8 cellular contexts compared by ENCODE assay signal in the genomic region with DNA sequence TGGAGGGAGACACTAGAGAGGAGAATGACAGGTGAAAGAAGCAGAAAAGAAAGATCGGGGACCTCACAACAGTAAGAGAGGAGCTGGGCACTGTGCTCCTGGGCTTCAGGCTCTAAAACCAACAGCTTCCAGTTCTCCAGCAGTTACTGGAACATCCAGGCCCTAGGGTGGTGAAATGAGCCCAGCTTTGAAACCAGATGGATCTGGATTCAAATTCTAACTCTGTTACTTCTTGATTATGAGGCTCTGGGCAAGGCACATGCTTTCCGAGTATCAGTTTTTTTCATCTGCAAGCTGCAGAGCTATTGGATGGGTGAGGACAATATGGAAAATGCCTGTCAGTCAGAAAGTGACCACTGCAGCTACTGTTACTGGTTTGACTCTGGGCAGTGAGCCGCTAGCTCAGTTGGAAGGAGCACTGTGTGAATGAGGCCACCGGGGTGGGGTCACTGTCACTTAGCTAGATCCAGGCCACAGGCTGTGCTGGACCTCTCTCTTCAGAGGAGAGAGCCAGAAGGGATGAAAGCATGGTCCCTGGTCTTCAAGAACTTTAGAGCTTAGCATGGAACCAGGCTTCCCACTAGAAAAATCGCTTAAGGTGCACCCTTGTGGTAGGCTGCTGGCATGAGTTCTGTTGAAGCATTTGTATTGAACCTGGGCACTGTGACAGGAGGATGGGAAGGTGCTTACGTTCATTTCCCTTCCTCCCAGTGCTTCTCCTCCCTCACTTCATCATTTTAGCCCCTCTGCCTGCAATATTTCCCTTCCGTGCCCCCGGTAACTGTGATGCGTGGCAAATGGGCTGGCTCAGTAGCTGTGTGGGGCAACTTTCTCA. TPM values are rescaled to one million over a fixed set of nuclear protein-coding genes. Genes with fewer than 3 reads are reported as not detected.
DNase-seq lines count a peak whose midpoint lies in the region; ATAC-seq, FAIRE-seq and TF ChIP-seq lines count a peak whose summit lies in the region.

No MANE protein-coding gene starts in this region.

- H3K4me1 ChIP-seq in OCI-LY7 (ENCODE audit: insufficient read depth, low read length, poor library complexity, severe bottlenecking) (peaks cover 92% of the 10 kb centered on the region), esophagus squamous epithelium (peaks cover 6 to 80% (median 13%) of the 10 kb centered on the region in 3 donors), sigmoid colon (peaks cover 0 to 89% (median 86%) of the 10 kb centered on the region in 4 donors)

- peak overlapping the region; percentile 99 for H3K27ac ChIP-seq in OCI-LY7 (ENCODE audit: low read depth, low read length, poor library complexity, severe bottlenecking)
- peak overlapping the region; percentile 76 to 94 (median 90) for H3K27ac ChIP-seq in esophagus squamous epithelium
- H3K27ac ChIP-seq in sigmoid colon = peak overlapping the region; percentile 98 to 100 (median 99)

- CTCF ChIA-PET in OCI-LY7 (lab: Charles Lee; ENCODE audit: unreplicated experiment) = interaction anchor here (0.6 to 1.7 kb wide), 2 partner anchors 74 to 89 kb away, joined by 3 to 6 read pairs; no protein-coding TSS in a partner anchor

- BruUV-seq in OCI-LY7 (replicated peaks; lab: Mats Ljungman, UMichigan) = no TSS peak

- peak; percentile 34 for DNase-seq in NCI-H1105 treated with DMSO at 0.1 percent for 48 hours (lab: John Stamatoyannopoulos, UW)
- DNase-seq in NCI-H1105 (lab: John Stamatoyannopoulos, UW) = no peak
- DNase-seq in OCI-LY7 (ENCODE audit: low spot score) = peak; percentile 70
- no peak for DNase-seq in esophagus squamous epithelium (lab: John Stamatoyannopoulos, UW)
- DNase-seq in sigmoid colon = no peak
- DNase-seq in D721Med (ENCODE audit: insufficient read length, low spot score) = no peak
- no peak for DNase-seq in NCI-H187 (lab: John Stamatoyannopoulos, UW)

- peak overlapping the region; percentile 94 for H3K4me2 ChIP-seq in OCI-LY7 (ENCODE audit: low read length)

- H2AFZ ChIP-seq in OCI-LY7 (ENCODE audit: low read length) = peak overlapping the region; percentile 78; the same call in 1 of the 2 replicates

- H3K79me2 ChIP-seq in OCI-LY7 (ENCODE audit: insufficient read depth, low read depth, low read length) = peaks cover 8% of the 10 kb centered on the region; the same call in 1 of the 2 replicates

- WGBS in esophagus squamous epithelium, 2 donors = 55 to 76% methylated on average over 8 to 9 of the region's 9 CpGs
- WGBS in sigmoid colon, 2 donors = 67 to 77% methylated on average over 9 of the region's 9 CpGs

- TF ChIP-seq CTCF in OCI-LY7 (conservative IDR thresholded peaks at IDR 0.05; ENCODE audit: low read length) (peak; percentile 70), esophagus squamous epithelium (IDR thresholded peaks at IDR 0.05) (no peak), sigmoid colon (IDR thresholded peaks at IDR 0.05) (no peak), D721Med (IDR thresholded peaks at IDR 0.05; ENCODE audit: insufficient read depth, missing control alignments) (no peak)

- intact Hi-C loops in OCI-LY7 (cut with micrococcal nuclease; ENCODE audit: unreplicated experiment) = loop anchor here (2.0 to 10.0 kb wide), 3 partner anchors 75 to 277 kb away; a partner anchor contains a TSS
- intact Hi-C loops in esophagus squamous epithelium (cut with DNase I) = no loop called here
- intact Hi-C loops in sigmoid colon (cut with DNase I) = loop anchor here (1.0 to 5.0 kb wide), 2 partner anchors 10 to 120 kb away; a partner anchor contains a TSS

- H3K9me3 ChIP-seq in OCI-LY7 (ENCODE audit: low read length) (no peaks in the 10 kb centered on the region), esophagus squamous epithelium (no peaks in the 10 kb centered on the region), sigmoid colon (no peaks in the 10 kb centered on the region)

- no peak for TF ChIP-seq EP300 in sigmoid colon (IDR thresholded peaks at IDR 0.05)

- FAIRE-seq in D721Med (lab: Jason Lieb, UNC) = no peak

- H3K4me3 ChIP-seq in OCI-LY7 (ENCODE audit: low read depth, low read length, poor library complexity, severe bottlenecking) = peak overlapping the region; percentile 58
- peak overlapping the region in 3 of 4 donors; percentile 42 to 48 (median 45) for H3K4me3 ChIP-seq in esophagus squamous epithelium
- H3K4me3 ChIP-seq in sigmoid colon = peak overlapping the region in 3 of 4 donors; percentile 33 to 38 (median 36)

- H3K9me2 ChIP-seq in OCI-LY7 (ENCODE audit: insufficient read depth, low read length) = no peaks in the 10 kb centered on the region

- H3K36me3 ChIP-seq in OCI-LY7 (ENCODE audit: insufficient read depth, low read length) = peaks cover 36% of the 10 kb centered on the region
- peaks cover 0 to 22% (median 0%) of the 10 kb centered on the region in 3 donors for H3K36me3 ChIP-seq in esophagus squamous epithelium
- peaks cover 13 to 31% (median 19%) of the 10 kb centered on the region in 4 donors for H3K36me3 ChIP-seq in sigmoid colon

- POLR2A ChIA-PET in OCI-LY7 (lab: Charles Lee) = interaction anchor here (0.6 to 5.0 kb wide), 11 partner anchors 12 to 276 kb away, joined by 3 to 38 read pairs (median 3); a partner anchor contains a TSS

- no peaks in the 10 kb centered on the region for H4K20me1 ChIP-seq in OCI-LY7 (ENCODE audit: insufficient read depth, low read length)

- ATAC-seq in HG02840 (IDR thresholded peaks at IDR 0.05; ENCODE audit: low FRiP score, unreplicated experiment) = no peak

- no peaks in the 10 kb centered on the region for H3K27me3 ChIP-seq in esophagus squamous epithelium
- H3K27me3 ChIP-seq in sigmoid colon = no peaks in the 10 kb centered on the region

- TF ChIP-seq POLR2A in esophagus squamous epithelium (IDR thresholded peaks at IDR 0.05) = no peak
- TF ChIP-seq POLR2A in sigmoid colon (IDR thresholded peaks at IDR 0.05) = peak in 1 of 2 donors; percentile 7

RNA-seq across cellular contexts. Expression of a gene that starts 12.2 kb away (rescaled TPM):
- 122 and 127 TPM in 2 replicates for total RNA-seq in OCI-LY7 (2014; rRNA removed; shearing (Covaris generic))
- total RNA-seq in OCI-LY7 (2022) (75.5 and 82.4 TPM in 2 replicates), esophagus squamous epithelium (10 to 100 TPM in 2 of 4 donors, 1 to 10 TPM in 2; 6.0 to 46.9 (median 13.3) TPM), sigmoid colon (100 to 1,000 TPM; 251 to 402 (median 338) TPM)
- 10 to 100 TPM; 14.1 to 65.0 (median 28.2) TPM for polyA plus RNA-seq in sigmoid colon

Comparison
In these comparisons a context has a peak if more than half of its experiments do, and no peak if none do; other contexts are left out.
1. DNase-seq: peak in NCI-H1105 treated with DMSO at 0.1 percent for 48 hours (single experiment) and OCI-LY7 (single experiment); none in NCI-H1105 (single experiment), esophagus squamous epithelium (single experiment), sigmoid colon (single experiment), D721Med (single experiment) and NCI-H187 (0 of 2).
2. Peak in every context shown above with its lines, with median percentiles within 50 percentile points of each other: H3K27ac ChIP-seq and H3K4me3 ChIP-seq.